16 cellular contexts compared by ENCODE assay signal in genomic region chr12:101946233-101946611, GRCh38.
DNase-seq lines count a peak whose midpoint lies in the region; ATAC-seq and TF ChIP-seq lines count a peak whose summit lies in the region.
"Had no signal": no experiment of that assay in that cellular context is flagged by ENCODE, and none has a peak within 500 bp of the region (broad histone marks: within the 10 kb centered on the region; RNA-seq: fewer than 3 reads in every experiment).

No MANE protein-coding gene starts in this region.

- H2BK120ac ChIP-seq in IMR-90 (ENCODE audit: low read depth, low read length), result no peak overlapping the region
- H2BK120ac ChIP-seq in mesenchymal stem cell (ENCODE audit: low read depth, low read length), result no peak overlapping the region

- H2BK20ac ChIP-seq in IMR-90 (ENCODE audit: low read depth, low read length), result no peak overlapping the region

- H3K4me2 ChIP-seq in IMR-90 (ENCODE audit: low read depth, low read length), result no peak overlapping the region
- H3K4me2 ChIP-seq in mesenchymal stem cell (ENCODE audit: low read length, poor library complexity, severe bottlenecking), result no peak overlapping the region

- H3K4me1 ChIP-seq in IMR-90 (ENCODE audit: control insufficient read depth, insufficient read depth, low read length) (peaks cover 5% of the 10 kb centered on the region; the same call in 1 of the 2 replicates), mesenchymal stem cell (ENCODE audit: control insufficient read depth, insufficient read depth, low read depth, low read length) (no peaks in the 10 kb centered on the region), suprapubic skin (peaks cover 20% of the 10 kb centered on the region)

- H3K4me3 ChIP-seq in IMR-90 (ENCODE audit: insufficient read depth, low read depth, low read length) (no peak overlapping the region), mesenchymal stem cell (ENCODE audit: insufficient read depth in 1 of 2, low read depth in 1 of 2, low read length in 2 of 2) (peak overlapping the region in 1 of 2 experiments; percentile 20), suprapubic skin (no peak overlapping the region)

- in situ Hi-C loops in IMR-90 (cut with MboI; ENCODE audit: low sequenced_read_pairs), result loop anchor here (25.0 kb wide), 1 partner anchor 541 kb away; the partner anchor contains the start of gene IGF1

- ATAC-seq in activated naive CD4-positive, alpha-beta T cell treated with anti-CD3 and anti-CD28 coated beads, Interleukin-2, amount 50 U/mL, for 72 hours, result peak; percentile 31 to 50
- no peak for ATAC-seq in IMR-90 (ENCODE audit: low read depth)

- H2AK9ac ChIP-seq in IMR-90 (replicated peaks; ENCODE audit: low read depth, low read length, poor library complexity), result no peak overlapping the region

- TF ChIP-seq POLR2A in IMR-90 (IDR thresholded peaks at IDR 0.05; ENCODE audit: low read depth, low read length), result no peak
- TF ChIP-seq POLR2A in suprapubic skin (IDR thresholded peaks at IDR 0.05), result no peak

- H3K4me3 Mint-ChIP-seq in T-helper 2 cell treated with Interferon-gamma antibody and Interleukin-4, amounts not matched to agents 5 μg/mL and 100 μg/mL, for 36 hours, result no peak overlapping the region
- H3K4me3 Mint-ChIP-seq: CD4-positive, alpha-beta memory T cell had no signal

- peaks cover 3% of the 10 kb centered on the region; the same call in 1 of the 2 replicates for H3K9me1 ChIP-seq in IMR-90 (ENCODE audit: insufficient read depth, low read length)

- H4K8ac ChIP-seq in IMR-90 (ENCODE audit: low read depth in 2 of 2, low read length in 2 of 2) (no peak overlapping the region), mesenchymal stem cell (ENCODE audit: low read length) (peak overlapping the region; percentile 29)

- TF ChIP-seq EP300 in suprapubic skin (IDR thresholded peaks at IDR 0.05), result no peak

- CTCF ChIA-PET in IMR-90 (lab: Yijun Ruan, JAX), result no interaction called here

- no peaks in the 10 kb centered on the region for H3K36me3 Mint-ChIP-seq in activated naive CD4-positive, alpha-beta T cell treated with anti-CD3 and anti-CD28 coated beads, Interleukin-2, amount 50 U/mL, for 72 hours
- H3K36me3 Mint-ChIP-seq in T-helper 2 cell treated with Interferon-gamma antibody and Interleukin-4, amounts not matched to agents 5 μg/mL and 100 μg/mL, for 36 hours (ENCODE audit: low read depth), result no peaks in the 10 kb centered on the region
- H3K36me3 Mint-ChIP-seq: CD4-positive, alpha-beta memory T cell had no signal

- no peak overlapping the region for H3K14ac ChIP-seq in IMR-90 (replicated peaks; ENCODE audit: low read depth, low read length)
- no peak overlapping the region for H3K14ac ChIP-seq in mesenchymal stem cell (ENCODE audit: low read length in 2 of 2)

- H3K27me3 Mint-ChIP-seq in T-helper 2 cell treated with Interferon-gamma antibody and Interleukin-4, amounts not matched to agents 5 μg/mL and 100 μg/mL, for 36 hours (ENCODE audit: low read depth), result no peaks in the 10 kb centered on the region

- H3K27me3 ChIP-seq in IMR-90 (ENCODE audit: control insufficient read depth, insufficient read depth, low read length), result no peaks in the 10 kb centered on the region
- peaks cover 0 to 8% of the 10 kb centered on the region in 2 experiments for H3K27me3 ChIP-seq in mesenchymal stem cell (ENCODE audit: control insufficient read depth in 1 of 2, insufficient read depth in 1 of 2, low read length in 2 of 2)
- no peaks in the 10 kb centered on the region for H3K27me3 ChIP-seq in suprapubic skin

- H4K20me1 ChIP-seq in IMR-90 (ENCODE audit: insufficient read depth, low read length), result no peaks in the 10 kb centered on the region

- no peaks in the 10 kb centered on the region for H3K79me1 ChIP-seq in IMR-90 (ENCODE audit: low read depth in 1 of 2, low read length in 2 of 2)
- no peaks in the 10 kb centered on the region for H3K79me1 ChIP-seq in mesenchymal stem cell (replicated peaks; ENCODE audit: low read length, poor library complexity, severe bottlenecking)

- H2BK15ac ChIP-seq in IMR-90 (ENCODE audit: low read depth, low read length), result no peak overlapping the region
- H2BK15ac ChIP-seq in mesenchymal stem cell (ENCODE audit: low read depth, poor library complexity, severe bottlenecking), result no peak overlapping the region

- BruUV-seq in IMR-90 (replicated peaks; lab: Mats Ljungman, UMichigan), result no TSS peak

- H3K56ac ChIP-seq in IMR-90 (ENCODE audit: extremely low read depth, insufficient read depth, low read length), result no peak overlapping the region

- no peak overlapping the region for H3K23ac ChIP-seq in IMR-90 (ENCODE audit: low read depth, low read length)
- no peak overlapping the region for H3K23ac ChIP-seq in mesenchymal stem cell (ENCODE audit: low read length in 2 of 2)

- H2BK5ac ChIP-seq in IMR-90 (ENCODE audit: low read depth, low read length, poor library complexity, severe bottlenecking), result no peak overlapping the region
- no peak overlapping the region for H2BK5ac ChIP-seq in mesenchymal stem cell (ENCODE audit: low read depth, low read length, poor library complexity, severe bottlenecking)

- TF ChIP-seq RAD21 in IMR-90 (IDR thresholded peaks at IDR 0.05; ENCODE audit: low read length), result no peak

- dilution Hi-C loops in IMR-90 (cut with HindIII; ENCODE audit: low sequenced_read_pairs, unreplicated experiment), result no loop called here

- H4K5ac ChIP-seq in IMR-90 (ENCODE audit: low read depth, low read length), result no peak overlapping the region; the same call in 1 of the 2 replicates

- H4K91ac ChIP-seq in IMR-90 (ENCODE audit: insufficient read depth, low read depth, low read length) (no peak overlapping the region), mesenchymal stem cell (ENCODE audit: low read length) (no peak overlapping the region)

- H2AFZ ChIP-seq in IMR-90 (replicated peaks; ENCODE audit: low read length, poor library complexity), result peak overlapping the region; percentile 62
- H2AFZ ChIP-seq in mesenchymal stem cell (ENCODE audit: low read depth, low read length), result no peak overlapping the region

- peaks cover 21% of the 10 kb centered on the region for H3K4me1 Mint-ChIP-seq in T-helper 2 cell treated with Interferon-gamma antibody and Interleukin-4, amounts not matched to agents 5 μg/mL and 100 μg/mL, for 36 hours (ENCODE audit: low read depth)
- H3K4me1 Mint-ChIP-seq: CD4-positive, alpha-beta memory T cell had no signal

- POLR2A ChIA-PET in IMR-90 (lab: Charles Lee; ENCODE audit: unreplicated experiment), result no interaction called here

- TF ChIP-seq CTCF in IMR-90 (conservative IDR thresholded peaks at IDR 0.05; ENCODE audit: low read depth, low read length), result no peak
- TF ChIP-seq CTCF in suprapubic skin (IDR thresholded peaks at IDR 0.05), result no peak

- H3K9me3 Mint-ChIP-seq in activated naive CD4-positive, alpha-beta T cell treated with anti-CD3 and anti-CD28 coated beads, Interleukin-2, amount 50 U/mL, for 72 hours, result no peaks in the 10 kb centered on the region
- no peaks in the 10 kb centered on the region for H3K9me3 Mint-ChIP-seq in T-helper 2 cell treated with Interferon-gamma antibody and Interleukin-4, amounts not matched to agents 5 μg/mL and 100 μg/mL, for 36 hours

- no peak overlapping the region for H2BK12ac ChIP-seq in mesenchymal stem cell (ENCODE audit: low read length in 2 of 2)

- intact Hi-C loops in IMR-90 (cut with micrococcal nuclease), result no loop called here

- WGBS in IMR-90 (ENCODE audit: extremely low coverage in 2 of 2, insufficient read length in 1 of 2), 2 experiments, result no CpG with 5 or more reads among the region's 1 CpG
- 93% methylated on average over 1 of the region's 1 CpG for WGBS in mesenchymal stem cell
- WGBS in suprapubic skin, result 74% methylated on average over 1 of the region's 1 CpG

- H3K18ac ChIP-seq in IMR-90 (ENCODE audit: low read depth, low read length) (no peak overlapping the region), mesenchymal stem cell (ENCODE audit: low read depth in 1 of 2, low read length in 2 of 2) (peak overlapping the region in 1 of 2 experiments; percentile 29)

- H3K27ac ChIP-seq in IMR-90 (ENCODE audit: insufficient read depth, low read length) (no peak overlapping the region), mesenchymal stem cell (ENCODE audit: low read length, poor library complexity, severe bottlenecking) (no peak overlapping the region), suprapubic skin (peak overlapping the region; percentile 3)

- DNase-seq in activated naive CD4-positive, alpha-beta T cell treated with anti-CD3 and anti-CD28 coated beads, Interleukin-2, amount 50 U/mL, for 72 hours (ENCODE audit: low spot score in 2 of 2), result no peak
- no peak for DNase-seq in activated naive CD4-positive, alpha-beta T cell treated with anti-CD3 and anti-CD28 coated beads, Interleukin-2, amount 50 U/mL, for 16 hours
- no peak for DNase-seq in IMR-90
- DNase-seq in mesenchymal stem cell, result no peak
- DNase-seq in suprapubic skin (ENCODE audit: low spot score in 2 of 2), result no peak
- no peak for DNase-seq in D341Med (ENCODE audit: low spot score)
- DNase-seq in AG20443 (ENCODE audit: low spot score), result no peak
- DNase-seq in T-helper 2 cell treated with Interferon-gamma antibody and Interleukin-4, amounts not matched to agents 5 μg/mL and 100 μg/mL, for 36 hours (ENCODE audit: low spot score), result no peak
- DNase-seq: AML-193; CD4-positive, alpha-beta memory T cell; H7; Kasumi-1; NCI-H1105 treated with DMSO at 0.1 percent for 48 hours; NCI-H187; NCI-H524; SHP77 treated with DMSO at 0.1 percent for 48 hours had no signal

- no peak overlapping the region for H3K4ac ChIP-seq in IMR-90 (ENCODE audit: low read depth, low read length)
- H3K4ac ChIP-seq in mesenchymal stem cell (ENCODE audit: low read depth in 1 of 2, low read length in 2 of 2), result no peak overlapping the region

- peak overlapping the region in 1 of 2 donors; percentile 26 for H3K27ac Mint-ChIP-seq in activated naive CD4-positive, alpha-beta T cell treated with anti-CD3 and anti-CD28 coated beads, Interleukin-2, amount 50 U/mL, for 72 hours
- H3K27ac Mint-ChIP-seq in T-helper 2 cell treated with Interferon-gamma antibody and Interleukin-4, amounts not matched to agents 5 μg/mL and 100 μg/mL, for 36 hours, result no peak overlapping the region
- H3K27ac Mint-ChIP-seq: CD4-positive, alpha-beta memory T cell had no signal

- H2AK5ac ChIP-seq in IMR-90 (ENCODE audit: low read depth, low read length), result no peak overlapping the region
- H2AK5ac ChIP-seq in mesenchymal stem cell (ENCODE audit: low read length, severe bottlenecking), result no peak overlapping the region

- H3K36me3 ChIP-seq in IMR-90 (ENCODE audit: control insufficient read depth, insufficient read depth, low read length) (no peaks in the 10 kb centered on the region), mesenchymal stem cell (ENCODE audit: control insufficient read depth in 1 of 2, insufficient read depth in 2 of 2, low read depth in 1 of 2, low read length in 2 of 2) (no peaks in the 10 kb centered on the region), suprapubic skin (no peaks in the 10 kb centered on the region)

- H3K9me3 ChIP-seq in IMR-90 (ENCODE audit: control insufficient read depth, insufficient read depth, low read length) (no peaks in the 10 kb centered on the region), mesenchymal stem cell (ENCODE audit: control insufficient read depth, low read length) (no peaks in the 10 kb centered on the region), suprapubic skin (no peaks in the 10 kb centered on the region)

- no peak overlapping the region for H3K9ac ChIP-seq in IMR-90 (ENCODE audit: low read depth, low read length)
- H3K9ac ChIP-seq in mesenchymal stem cell (ENCODE audit: low read length), result peak overlapping the region; percentile 54
